15 cellular contexts compared by ENCODE assay signal in the genomic region with DNA sequence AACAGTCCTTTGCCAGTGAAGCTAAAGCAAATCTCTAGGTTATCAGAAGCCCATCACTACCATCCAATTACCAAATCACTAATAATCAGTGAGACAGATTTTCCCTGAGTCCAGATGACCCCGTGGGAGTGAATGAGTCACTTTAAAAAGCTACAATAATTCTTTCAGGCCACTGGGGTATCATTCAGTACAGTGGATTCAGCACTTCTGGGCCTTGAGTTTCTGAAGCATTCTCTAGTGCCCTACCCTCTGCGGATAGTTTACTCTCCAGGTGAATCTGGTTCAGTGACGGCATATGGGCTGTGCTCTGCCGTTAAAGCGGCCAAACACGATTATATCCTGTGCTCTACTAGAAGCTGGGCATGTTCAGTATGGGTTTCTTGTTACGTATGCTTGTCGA. TPM values are rescaled to one million over a fixed set of nuclear protein-coding genes. Genes with fewer than 3 reads are reported as not detected.
"Had no signal": no experiment of that assay in that cellular context is flagged by ENCODE, and none has a peak within 500 bp of the region (broad histone marks: within the 10 kb centered on the region; RNA-seq: fewer than 3 reads in every experiment).

No MANE protein-coding gene starts in this region.

- H3K4me3 Mint-ChIP-seq: activated B cell treated with CpG ODN at 0.5 μM for 24 hours; activated CD4-positive, alpha-beta T cell treated with anti-CD3 and anti-CD28 coated beads, Interleukin-2, amount 10 ng/mL, durations not matched to agents 7 days and 5 days; activated naive CD4-positive, alpha-beta T cell treated with anti-CD3 and anti-CD28 coated beads, Interleukin-2, amount 50 U/mL, for 24 hours; activated T-cell treated with anti-CD3 and anti-CD28 coated beads, Interleukin-2, amount 50 U/mL, for 24 hours; dendritic cell treated with granulocyte-macrophage colony-stimulating factor and Interleukin-4, amounts not matched to agents 40 ng/mL and 50 ng/mL, for 4 days; nephron had no signal

- H3K36me3 Mint-ChIP-seq: activated naive CD4-positive, alpha-beta T cell treated with anti-CD3 and anti-CD28 coated beads, Interleukin-2, amount 50 U/mL, for 24 hours had no signal

- H3K27ac Mint-ChIP-seq: activated B cell treated with CpG ODN at 0.5 μM for 24 hours; activated CD4-positive, alpha-beta T cell treated with anti-CD3 and anti-CD28 coated beads, Interleukin-2, amount 10 ng/mL, durations not matched to agents 7 days and 5 days; activated naive CD4-positive, alpha-beta T cell treated with anti-CD3 and anti-CD28 coated beads, Interleukin-2, amount 50 U/mL, for 24 hours; activated T-cell treated with anti-CD3 and anti-CD28 coated beads, Interleukin-2, amount 50 U/mL, for 24 hours; dendritic cell treated with granulocyte-macrophage colony-stimulating factor and Interleukin-4, amounts not matched to agents 40 ng/mL and 50 ng/mL, for 4 days; nephron had no signal

- H3K9me3 Mint-ChIP-seq: activated B cell treated with CpG ODN at 0.5 μM for 24 hours; activated CD4-positive, alpha-beta T cell treated with anti-CD3 and anti-CD28 coated beads, Interleukin-2, amount 10 ng/mL, durations not matched to agents 7 days and 5 days; activated naive CD4-positive, alpha-beta T cell treated with anti-CD3 and anti-CD28 coated beads, Interleukin-2, amount 50 U/mL, for 24 hours; activated T-cell treated with anti-CD3 and anti-CD28 coated beads, Interleukin-2, amount 50 U/mL, for 24 hours; dendritic cell treated with granulocyte-macrophage colony-stimulating factor and Interleukin-4, amounts not matched to agents 40 ng/mL and 50 ng/mL, for 4 days; nephron had no signal

- ATAC-seq: left cardiac atrium had no signal

- H3K27ac ChIP-seq: brain microvascular endothelial cell had no signal

- H3K4me1 Mint-ChIP-seq: activated B cell treated with CpG ODN at 0.5 μM for 24 hours; activated CD4-positive, alpha-beta T cell treated with anti-CD3 and anti-CD28 coated beads, Interleukin-2, amount 10 ng/mL, durations not matched to agents 7 days and 5 days; activated naive CD4-positive, alpha-beta T cell treated with anti-CD3 and anti-CD28 coated beads, Interleukin-2, amount 50 U/mL, for 24 hours had no signal

- H3K36me3 ChIP-seq: brain microvascular endothelial cell had no signal

- DNase-seq: activated B cell treated with CpG ODN at 0.5 μM for 24 hours; activated CD4-positive, alpha-beta T cell treated with anti-CD3 and anti-CD28 coated beads, Interleukin-2, amount 10 ng/mL, durations not matched to agents 7 days and 5 days; activated effector memory CD4-positive, alpha-beta T cell treated with Interleukin-2 at 50 U/mL for 16 hours; activated T-cell treated with anti-CD3 and anti-CD28 coated beads, Interleukin-2, amount 50 U/mL, for 24 hours; brain microvascular endothelial cell; erythroblast; left cardiac atrium; stimulated activated CD4-positive, alpha-beta T cell treated with anti-CD3 and anti-CD28 coated beads, Interleukin-2, amount 100 ng/mL, for 48 hours; stimulated activated naive CD4-positive, alpha-beta T cell treated with Interleukin-2 at 50 U/mL for 16 hours; trophoblast cell had no signal

RNA-seq across cellular contexts. Expression of a gene that starts 26.1 kb away (rescaled TPM):
- total RNA-seq: activated CD4-positive, alpha-beta T cell treated with anti-CD3 and anti-CD28 coated beads, Interleukin-2, amount 10 ng/mL, durations not matched to agents 7 days and 5 days; activated CD8-positive, alpha-beta memory T cell treated with anti-CD3 and anti-CD28 coated beads for 36 hours; osteoblast had no signal
